Comparison of ENCODE assay signal across 9 cellular contexts in genomic region chr15:62125763-62126162, GRCh38. TPM values are rescaled to one million over a fixed set of nuclear protein-coding genes. Genes with fewer than 3 reads are reported as not detected.
A peak's percentile ranks its signal among the peaks of the same experiment; 100 is the strongest.
DNase-seq lines count a peak whose midpoint lies in the region; ATAC-seq and TF ChIP-seq lines count a peak whose summit lies in the region.
"Had no signal": no experiment of that assay in that cellular context is flagged by ENCODE, and none has a peak within 500 bp of the region (broad histone marks: within the 10 kb centered on the region; RNA-seq: fewer than 3 reads in every experiment).

No MANE protein-coding gene starts in this region.

- no peaks in the 10 kb centered on the region for H3K36me3 ChIP-seq in smooth muscle cell (ENCODE audit: low read depth)

- H3K9ac ChIP-seq in smooth muscle cell (ENCODE audit: low read depth), result no peak overlapping the region

- ATAC-seq in HG02610 (IDR thresholded peaks at IDR 0.05; ENCODE audit: unreplicated experiment), result no peak

- no peaks in the 10 kb centered on the region for H3F3A ChIP-seq in smooth muscle cell (ENCODE audit: low read depth)

- TF ChIP-seq CTCF in smooth muscle cell (IDR thresholded peaks at IDR 0.05; ENCODE audit: borderline replicate concordance, insufficient read depth, poor library complexity, severe bottlenecking), result no peak

- no peaks in the 10 kb centered on the region for H3K9me3 ChIP-seq in smooth muscle cell (replicated peaks; ENCODE audit: low read depth)

- WGBS in smooth muscle cell (ENCODE audit: low lambda C conversion rate), result 67% methylated on average over 2 of the region's 2 CpGs

- H3K27ac ChIP-seq in smooth muscle cell (ENCODE audit: low read depth), result no peak overlapping the region

- H4K20me1 ChIP-seq in smooth muscle cell (ENCODE audit: low read depth), result no peaks in the 10 kb centered on the region

- H3K27me3 ChIP-seq in smooth muscle cell (ENCODE audit: low read depth), result no peaks in the 10 kb centered on the region

- H3K4me2 ChIP-seq in smooth muscle cell, result no peak overlapping the region

- DNase-seq in ELR (ENCODE audit: low read depth) (peak; percentile 60), NCI-H2107 treated with DMSO at 0.1 percent for 48 hours (lab: John Stamatoyannopoulos, UW; ENCODE audit: unreplicated experiment) (peak; percentile 63), astrocyte of the hippocampus (ENCODE audit: low read depth, low spot score) (peak; percentile 24), myocyte (ENCODE audit: low read depth) (peak; percentile 46), smooth muscle cell (lab: John Stamatoyannopoulos, UW; ENCODE audit: unreplicated experiment) (no peak), OCI-M2 (lab: John Stamatoyannopoulos, UW; ENCODE audit: unreplicated experiment) (no peak)
- no peak for DNase-seq in activated naive CD4-positive, alpha-beta T cell treated with anti-CD3 and anti-CD28 coated beads, Interleukin-2, amount 50 U/mL, for 16 hours

- no peaks in the 10 kb centered on the region for H3K79me2 ChIP-seq in smooth muscle cell (ENCODE audit: low read depth)

- H2AFZ ChIP-seq in smooth muscle cell (ENCODE audit: low read depth), result no peak overlapping the region

- no peak overlapping the region for H3K4me3 ChIP-seq in smooth muscle cell

- no peaks in the 10 kb centered on the region for H3K4me1 ChIP-seq in smooth muscle cell (ENCODE audit: low read depth)

RNA-seq across cellular contexts. Expression of gene C2CD4B, which starts 39.3 kb away (rescaled TPM):
- total RNA-seq in myocyte, result not detected in 2 replicates
- not detected for polyA plus RNA-seq in myocyte (2012)
- total RNA-seq in smooth muscle cell, result 0.72 and 0.81 TPM in 2 replicates
- polyA plus RNA-seq in smooth muscle cell, result 0.71 and 0.98 TPM in 2 replicates
- total RNA-seq: HT1080 had no signal

RNA-seq across cellular contexts. Expression of gene C2CD4A, which starts 59.0 kb away (rescaled TPM):
- total RNA-seq in myocyte (not detected in 2 replicates), smooth muscle cell (0.13 TPM in 1 of 2 replicates, not detected in the other)
- polyA plus RNA-seq in myocyte (2012), result not detected
- polyA plus RNA-seq in smooth muscle cell, result 0.35 and 0.66 TPM in 2 replicates
- total RNA-seq: HT1080 had no signal

Comparison
In these comparisons a context has a peak if more than half of its experiments do, and no peak if none do; other contexts are left out.
1. DNase-seq: peak in ELR (single experiment), NCI-H2107 treated with DMSO at 0.1 percent for 48 hours (single experiment), astrocyte of the hippocampus (single experiment) and myocyte (single experiment); none in smooth muscle cell (single experiment), activated naive CD4-positive, alpha-beta T cell treated with anti-CD3 and anti-CD28 coated beads, Interleukin-2, amount 50 U/mL, for 16 hours (single experiment) and OCI-M2 (single experiment).